ENCODE assay signal across 26 cellular contexts in genomic region chr5:98085593-98085992, GRCh38.
"Had no signal": no experiment of that assay in that cellular context is flagged by ENCODE, and none has a peak within 500 bp of the region (broad histone marks: within the 10 kb centered on the region; RNA-seq: fewer than 3 reads in every experiment).

No MANE protein-coding gene starts in this region.

- DNase-seq: activated CD4-positive, alpha-beta T cell treated with anti-CD3 and anti-CD28 coated beads for 4 hours; activated CD4-positive, alpha-beta T cell treated with anti-CD3 and anti-CD28 coated beads, Interleukin-2, amount 50 U/mL, for 48 hours; activated CD8-positive, alpha-beta memory T cell treated with anti-CD3 and anti-CD28 coated beads for 24 hours; activated effector memory CD4-positive, alpha-beta T cell treated with Interleukin-2 at 50 U/mL for 16 hours; activated naive CD4-positive, alpha-beta T cell treated with Interleukin-2 at 50 U/mL for 16 hours; cerebellar nuclear complex; colonic mucosa; dorsolateral prefrontal cortex; effector memory CD4-positive, alpha-beta T cell; erythroblast; gastrocnemius medialis; glutamatergic neuron; islet precursor cell; left ventricle myocardium superior; ovary; stimulated activated CD4-positive, alpha-beta T cell treated with anti-CD3 and anti-CD28 coated beads, Interleukin-12 subunit alpha, Interleukin-12 subunit beta, amount 100 ng/mL, for 4 hours; stimulated activated CD4-positive, alpha-beta T cell treated with anti-CD3 and anti-CD28 coated beads, Interleukin-4, amount 100 ng/mL, for 1 hour; T-helper 9 cell; trophoblast cell; uterus had no signal

- H3K4me3 Mint-ChIP-seq: activated naive CD8-positive, alpha-beta T cell; brain; nephron; stimulated activated naive CD8-positive, alpha-beta T cell treated with anti-CD3 and anti-CD28 coated beads, Interleukin-15, Interleukin-2, amounts not matched to agents 100 ng/mL and 50 ng/mL, for 24 hours had no signal

- H3K4me1 Mint-ChIP-seq: brain, nephron had no signal

- H3K36me3 Mint-ChIP-seq: activated naive CD8-positive, alpha-beta T cell; brain had no signal

- H3K27me3 Mint-ChIP-seq: brain; progenitor cell of endocrine pancreas; stimulated activated naive CD8-positive, alpha-beta T cell treated with anti-CD3 and anti-CD28 coated beads, Interleukin-15, Interleukin-2, amounts not matched to agents 100 ng/mL and 50 ng/mL, for 24 hours had no signal

- ATAC-seq: gastrocnemius medialis, left ventricle myocardium superior, sciatic nerve had no signal

- H3K9me3 Mint-ChIP-seq: nephron; stimulated activated naive CD8-positive, alpha-beta T cell treated with anti-CD3 and anti-CD28 coated beads, Interleukin-15, Interleukin-2, amounts not matched to agents 100 ng/mL and 50 ng/mL, for 24 hours had no signal

- H3K27ac Mint-ChIP-seq: activated naive CD8-positive, alpha-beta T cell; brain; nephron; progenitor cell of endocrine pancreas; stimulated activated naive CD8-positive, alpha-beta T cell treated with anti-CD3 and anti-CD28 coated beads, Interleukin-15, Interleukin-2, amounts not matched to agents 100 ng/mL and 50 ng/mL, for 24 hours had no signal
